In genomic region chr18:61683856-61684255, GRCh38 we compare ENCODE assay signal across 24 cellular contexts.
DNase-seq lines count a peak whose midpoint lies in the region; TF ChIP-seq lines count a peak whose summit lies in the region.
"Had no signal": no experiment of that assay in that cellular context is flagged by ENCODE, and none has a peak within 500 bp of the region (broad histone marks: within the 10 kb centered on the region; RNA-seq: fewer than 3 reads in every experiment).

No MANE protein-coding gene starts in this region.

- H3K18ac ChIP-seq in mesendoderm (ENCODE audit: low read length) = peak overlapping the region; percentile 5

- no peak for TF ChIP-seq CTCF in WERI-Rb-1 (IDR thresholded peaks at IDR 0.05; ENCODE audit: low read depth, low read length)
- TF ChIP-seq CTCF in prostate gland (IDR thresholded peaks at IDR 0.05) = no peak

- no peak overlapping the region for H2AK5ac ChIP-seq in mesendoderm (ENCODE audit: low read length)

- no peak overlapping the region for H2BK120ac ChIP-seq in mesendoderm (ENCODE audit: low read depth, low read length)

- H3K9me3 ChIP-seq in WERI-Rb-1 (ENCODE audit: severe bottlenecking) = no peaks in the 10 kb centered on the region
- H3K9me3 ChIP-seq in prostate gland = no peaks in the 10 kb centered on the region
- H3K9me3 ChIP-seq: A549, Caco-2 had no signal

- no peaks in the 10 kb centered on the region for H3K79me2 ChIP-seq in mesendoderm (ENCODE audit: control insufficient read depth, insufficient read depth, low read length)

- no peak overlapping the region for H3K4me2 ChIP-seq in mesendoderm (ENCODE audit: low read length)
- H3K4me2 ChIP-seq: A549; BLaER1 treated with 17β-estradiol and CSF1 and Interleukin-3, amounts not matched to agents 10 nM and 100 nM had no signal

- no peak overlapping the region for H4K5ac ChIP-seq in mesendoderm (ENCODE audit: low read length)

- H3K4me1 ChIP-seq in mesendoderm (ENCODE audit: control insufficient read depth, low read depth, low read length) (no peaks in the 10 kb centered on the region), prostate gland (replicated peaks) (no peaks in the 10 kb centered on the region)
- H3K4me1 ChIP-seq: A549; BLaER1 treated with 17β-estradiol and CSF1 and Interleukin-3, amounts not matched to agents 10 nM and 100 nM; Caco-2 had no signal

- H3K4me3 ChIP-seq in WERI-Rb-1 (ENCODE audit: low read depth, low read length) (no peak overlapping the region), mesendoderm (ENCODE audit: low read length) (no peak overlapping the region), prostate gland (no peak overlapping the region)
- H3K4me3 ChIP-seq: A549; BLaER1 treated with 17β-estradiol and CSF1 and Interleukin-3, amounts not matched to agents 10 nM and 100 nM; GM12878 had no signal

- DNase-seq in NCI-H82 (lab: John Stamatoyannopoulos, UW) (peak; percentile 53), NCI-H82 treated with DMSO at 0.1 percent for 48 hours (lab: John Stamatoyannopoulos, UW; ENCODE audit: unreplicated experiment) (no peak), WERI-Rb-1 (peak; percentile 43), mesendoderm (no peak), hippocampal formation (lab: John Stamatoyannopoulos, UW) (no peak), superior temporal gyrus (ENCODE audit: extremely low spot score) (no peak), prostate gland (ENCODE audit: low spot score) (no peak)
- DNase-seq: AML-193; Caco-2; Calu3; CD4-positive, alpha-beta T cell; CD8-positive, alpha-beta T cell; DMS 273 treated with DMSO at 0.1 percent for 48 hours; DMS153; DMS53; DMS79; DND-41; EL; GDM1 had no signal

- no peak overlapping the region for H3K27ac ChIP-seq in WERI-Rb-1
- H3K27ac ChIP-seq in mesendoderm (ENCODE audit: low read depth, low read length) = no peak overlapping the region
- H3K27ac ChIP-seq in prostate gland = no peak overlapping the region
- H3K27ac ChIP-seq: 22Rv1; A549; BLaER1 treated with 17β-estradiol and CSF1 and Interleukin-3, amounts not matched to agents 10 nM and 100 nM; C4-2B had no signal

- no CpG with 5 or more reads among the region's 2 CpGs for WGBS in mesendoderm (ENCODE audit: extremely low coverage, insufficient coverage, low lambda C conversion rate)
- 96% methylated on average over 2 of the region's 2 CpGs for WGBS in prostate gland

- no peak overlapping the region for H3K56ac ChIP-seq in mesendoderm (ENCODE audit: low read length)

- H3K79me1 ChIP-seq in mesendoderm (ENCODE audit: low read length) = no peaks in the 10 kb centered on the region

- no peak overlapping the region for H3K9ac ChIP-seq in mesendoderm (ENCODE audit: low read length)
- H3K9ac ChIP-seq: BLaER1 treated with 17β-estradiol and CSF1 and Interleukin-3, amounts not matched to agents 10 nM and 100 nM had no signal

- peak overlapping the region; percentile 94 for H2BK15ac ChIP-seq in mesendoderm (replicated peaks; ENCODE audit: low read depth)

- TF ChIP-seq POLR2A in prostate gland (IDR thresholded peaks at IDR 0.05) = no peak

- H3K36me3 ChIP-seq in WERI-Rb-1 (no peaks in the 10 kb centered on the region), mesendoderm (ENCODE audit: control insufficient read depth, insufficient read depth, low read length) (no peaks in the 10 kb centered on the region), prostate gland (no peaks in the 10 kb centered on the region)
- H3K36me3 ChIP-seq: BLaER1 treated with 17β-estradiol and CSF1 and Interleukin-3, amounts not matched to agents 10 nM and 100 nM had no signal

- H3K27me3 ChIP-seq in WERI-Rb-1 (ENCODE audit: insufficient read depth, low read depth, severe bottlenecking) (no peaks in the 10 kb centered on the region), mesendoderm (ENCODE audit: insufficient read depth, low read length, poor library complexity) (no peaks in the 10 kb centered on the region), prostate gland (replicated peaks; ENCODE audit: insufficient read depth) (no peaks in the 10 kb centered on the region)
- H3K27me3 ChIP-seq: BLaER1 treated with 17β-estradiol and CSF1 and Interleukin-3, amounts not matched to agents 10 nM and 100 nM had no signal

- H3K23ac ChIP-seq in mesendoderm (ENCODE audit: low read length) = no peak overlapping the region

- intact Hi-C loops in prostate gland (cut with DNase I) = no loop called here

- H2BK5ac ChIP-seq in mesendoderm (ENCODE audit: low read length) = no peak overlapping the region

- H3K4ac ChIP-seq in mesendoderm (ENCODE audit: low read depth, low read length) = no peak overlapping the region

- no peak overlapping the region for H4K8ac ChIP-seq in mesendoderm (ENCODE audit: low read depth, low read length)

Comparison
In these comparisons a context has a peak if more than half of its experiments do, and no peak if none do; other contexts are left out.
1. DNase-seq: peak in NCI-H82 (single experiment) and WERI-Rb-1 (single experiment); none in NCI-H82 treated with DMSO at 0.1 percent for 48 hours (single experiment), mesendoderm (single experiment), hippocampal formation (0 of 2), superior temporal gyrus (single experiment) and prostate gland (single experiment).